Comparison of ENCODE assay signal across 32 cellular contexts in genomic region chr4:102244878-102245535, GRCh38.
"Had no signal": no experiment of that assay in that cellular context is flagged by ENCODE, and none has a peak within 500 bp of the region (broad histone marks: within the 10 kb centered on the region; RNA-seq: fewer than 3 reads in every experiment).

No MANE protein-coding gene starts in this region.

- H3K27ac ChIP-seq: ascending aorta, breast epithelium, cardiac muscle cell, epithelial cell of prostate, esophagus squamous epithelium, WERI-Rb-1 had no signal

- H3K9me3 Mint-ChIP-seq: activated B cell treated with CpG ODN at 0.5 μM for 24 hours; activated CD8-positive, alpha-beta T cell treated with anti-CD3 and anti-CD28 coated beads for 36 hours; central memory CD8-positive, alpha-beta T cell; T-helper 2 cell treated with Interferon-gamma antibody and Interleukin-4, amounts not matched to agents 5 μg/mL and 100 μg/mL, for 36 hours had no signal

- H3K36me3 ChIP-seq: ascending aorta, breast epithelium, cardiac muscle cell, esophagus squamous epithelium, WERI-Rb-1 had no signal

- H3K4me3 ChIP-seq: ascending aorta, breast epithelium, cardiac muscle cell, esophagus squamous epithelium had no signal

- H3K4me1 ChIP-seq: ascending aorta, breast epithelium had no signal

- H3K27ac Mint-ChIP-seq: activated B cell treated with CpG ODN at 0.5 μM for 24 hours; activated CD8-positive, alpha-beta T cell treated with anti-CD3 and anti-CD28 coated beads for 36 hours; activated naive CD8-positive, alpha-beta T cell; activated T-helper 17 cell treated with anti-CD3 and anti-CD28 coated beads, Interleukin-2, amount 50 U/mL, for 72 hours; brain; effector memory CD8-positive, alpha-beta T cell; T-helper 17 cell; T-helper 2 cell treated with Interferon-gamma antibody and Interleukin-4, amounts not matched to agents 5 μg/mL and 100 μg/mL, for 36 hours had no signal

- H3K4me1 Mint-ChIP-seq: activated B cell treated with CpG ODN at 0.5 μM for 24 hours; activated T-helper 17 cell treated with anti-CD3 and anti-CD28 coated beads, Interleukin-2, amount 50 U/mL, for 72 hours; brain; central memory CD8-positive, alpha-beta T cell; T-helper 17 cell had no signal

- H3K4me3 Mint-ChIP-seq: activated B cell treated with CpG ODN at 0.5 μM for 24 hours; activated CD8-positive, alpha-beta T cell treated with anti-CD3 and anti-CD28 coated beads for 36 hours; activated naive CD8-positive, alpha-beta T cell; activated T-cell treated with anti-CD3 and anti-CD28 coated beads, Interleukin-2, amount 50 U/mL, for 4 hours; activated T-helper 17 cell treated with anti-CD3 and anti-CD28 coated beads, Interleukin-2, amount 50 U/mL, for 72 hours; brain; central memory CD8-positive, alpha-beta T cell; effector memory CD8-positive, alpha-beta T cell; T-helper 17 cell; T-helper 2 cell treated with Interferon-gamma antibody and Interleukin-4, amounts not matched to agents 5 μg/mL and 100 μg/mL, for 36 hours had no signal

- ATAC-seq: activated CD4-positive, CD25-positive, alpha-beta regulatory T cell treated with anti-CD3 and anti-CD28 coated beads, Interleukin-2, amount 50 U/mL, for 24 hours; activated CD8-positive, alpha-beta T cell treated with anti-CD3 and anti-CD28 coated beads for 36 hours; activated T-cell treated with anti-CD3 and anti-CD28 coated beads, Interleukin-2, amount 50 U/mL, for 4 hours; activated T-helper 17 cell treated with anti-CD3 and anti-CD28 coated beads, Interleukin-2, amount 50 U/mL, for 72 hours; effector memory CD8-positive, alpha-beta T cell; T-helper 17 cell had no signal

- H3K27me3 Mint-ChIP-seq: activated naive CD8-positive, alpha-beta T cell; brain; T-helper 17 cell had no signal

- H3K27me3 ChIP-seq: ascending aorta, breast epithelium, cardiac muscle cell, esophagus squamous epithelium had no signal

- H3K9me3 ChIP-seq: esophagus squamous epithelium had no signal

- DNase-seq: activated B cell treated with CpG ODN at 0.5 μM for 24 hours; activated CD4-positive, alpha-beta T cell treated with anti-CD3 and anti-CD28 coated beads for 48 hours; activated CD4-positive, alpha-beta T cell treated with anti-CD3 and anti-CD28 coated beads, Interleukin-2, amount 50 U/mL, for 1 hour; activated CD4-positive, alpha-beta T cell treated with anti-CD3 and anti-CD28 coated beads, Interleukin-2, amount 50 U/mL, for 48 hours; activated CD8-positive, alpha-beta memory T cell treated with anti-CD3 and anti-CD28 coated beads for 24 hours; activated CD8-positive, alpha-beta T cell treated with anti-CD3 and anti-CD28 coated beads for 36 hours; activated effector memory CD4-positive, alpha-beta T cell treated with Interleukin-2 at 50 U/mL for 16 hours; activated gamma-delta T cell treated with Interleukin-2 at 50 U/mL for 16 hours; activated naive CD4-positive, alpha-beta T cell treated with anti-CD3 and anti-CD28 coated beads, Interleukin-2, amount 50 U/mL, for 16 hours; activated naive CD4-positive, alpha-beta T cell treated with Interleukin-2 at 50 U/mL for 16 hours; activated T-cell treated with anti-CD3 and anti-CD28 coated beads, Interleukin-2, amount 50 U/mL, for 4 hours; amniotic stem cell; cortex of kidney; dermis blood vessel endothelial cell; effector CD4-positive, alpha-beta T cell; effector memory CD8-positive, alpha-beta T cell; esophagus squamous epithelium; foreskin melanocyte; T-helper 1 cell; T-helper 17 cell; T1000; WERI-Rb-1 had no signal
